In the genomic region with DNA sequence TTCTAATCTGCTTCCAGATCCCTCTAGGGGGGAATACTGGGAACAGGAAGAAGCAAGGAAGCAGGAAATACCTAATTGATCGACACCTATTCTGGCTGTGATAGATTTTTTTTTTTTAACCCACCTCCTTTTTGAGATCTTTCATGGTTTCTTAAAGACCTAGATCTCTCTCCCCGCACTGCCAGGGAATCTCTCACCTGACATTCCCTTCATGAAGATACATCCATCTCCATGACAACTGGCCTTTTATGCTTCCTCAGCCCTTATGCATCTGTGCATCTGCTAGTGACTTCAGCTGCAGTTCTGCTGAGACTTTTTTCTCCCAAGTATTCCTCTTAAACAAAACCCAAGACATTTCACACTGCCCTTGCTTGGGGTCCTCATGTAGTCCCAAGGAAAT, we compare ENCODE assay signal across 18 cellular contexts. TPM values are rescaled to one million over a fixed set of nuclear protein-coding genes. Genes with fewer than 3 reads are reported as not detected.
A peak's percentile ranks its signal among the peaks of the same experiment; 100 is the strongest.
DNase-seq lines count a peak whose midpoint lies in the region; ATAC-seq and TF ChIP-seq lines count a peak whose summit lies in the region.
"Had no signal": no experiment of that assay in that cellular context is flagged by ENCODE, and none has a peak within 500 bp of the region (broad histone marks: within the 10 kb centered on the region; RNA-seq: fewer than 3 reads in every experiment).

No MANE protein-coding gene starts in this region.

- no peaks in the 10 kb centered on the region for H3K27me3 ChIP-seq in CD8-positive, alpha-beta T cell (ENCODE audit: insufficient read depth, low read length)
- H3K27me3 ChIP-seq: BE2C had no signal

- no peak overlapping the region for H3K4me3 Mint-ChIP-seq in WTC11
- no peak overlapping the region for H3K4me3 Mint-ChIP-seq in progenitor cell of endocrine pancreas (ENCODE audit: low read depth)
- H3K4me3 Mint-ChIP-seq in CD8-positive, alpha-beta T cell: no peak overlapping the region
- H3K4me3 Mint-ChIP-seq: CD4-positive, alpha-beta memory T cell had no signal

- H3K4me1 Mint-ChIP-seq in WTC11 (peaks cover 20% of the 10 kb centered on the region), progenitor cell of endocrine pancreas (ENCODE audit: low read depth) (no peaks in the 10 kb centered on the region)
- no peaks in the 10 kb centered on the region for H3K4me1 Mint-ChIP-seq in CD8-positive, alpha-beta T cell (ENCODE audit: low read depth)
- H3K4me1 Mint-ChIP-seq: CD4-positive, alpha-beta memory T cell had no signal

- H3K27me3 Mint-ChIP-seq in WTC11 (ENCODE audit: low read depth) (no peaks in the 10 kb centered on the region), progenitor cell of endocrine pancreas (no peaks in the 10 kb centered on the region)
- peaks cover 2% of the 10 kb centered on the region for H3K27me3 Mint-ChIP-seq in CD8-positive, alpha-beta T cell (ENCODE audit: low read depth)

- DNase-seq in HT1080 (ENCODE audit: low read depth) (peak; percentile 1), WTC11 (ENCODE audit: low spot score) (no peak), iPS-NIHi11 (ENCODE audit: low spot score) (peak; percentile 27), progenitor cell of endocrine pancreas (ENCODE audit: low spot score, unreplicated experiment) (no peak), retina (no peak)
- DNase-seq in CD8-positive, alpha-beta T cell: no peak
- DNase-seq: BE2C; CD4-positive, alpha-beta memory T cell; COR-L47; DND-41; GDM1; GOT3 had no signal

- ATAC-seq in WTC11 (peak; percentile 72), HG03039 (IDR thresholded peaks at IDR 0.05; ENCODE audit: unreplicated experiment) (no peak)
- ATAC-seq in CD8-positive, alpha-beta T cell: no peak
- ATAC-seq: A549, HepG2 had no signal

- H3K4me3 ChIP-seq in CD8-positive, alpha-beta T cell (ENCODE audit: low read depth, low read length): no peak overlapping the region
- H3K4me3 ChIP-seq: A549, HAP-1 had no signal

- H3K36me3 Mint-ChIP-seq in WTC11 (peaks cover 4% of the 10 kb centered on the region), progenitor cell of endocrine pancreas (ENCODE audit: insufficient read depth) (no peaks in the 10 kb centered on the region)
- no peaks in the 10 kb centered on the region for H3K36me3 Mint-ChIP-seq in CD8-positive, alpha-beta T cell

- no peaks in the 10 kb centered on the region for H3K9me3 ChIP-seq in CD8-positive, alpha-beta T cell (ENCODE audit: low read length)
- H3K9me3 ChIP-seq: A549, BE2C, HAP-1 had no signal

- intact Hi-C loops in CD8-positive, alpha-beta T cell (cut with DNase I, micrococcal nuclease): no loop called here

- H3K9me3 Mint-ChIP-seq in WTC11 (peaks cover 8% of the 10 kb centered on the region), progenitor cell of endocrine pancreas (ENCODE audit: low read depth) (no peaks in the 10 kb centered on the region)
- no peaks in the 10 kb centered on the region for H3K9me3 Mint-ChIP-seq in CD8-positive, alpha-beta T cell

- H3K27ac ChIP-seq in CD8-positive, alpha-beta T cell (ENCODE audit: low read depth, low read length): no peak overlapping the region
- H3K27ac ChIP-seq: A549, C4-2B had no signal

- H3K27ac Mint-ChIP-seq in WTC11 (no peak overlapping the region), progenitor cell of endocrine pancreas (peak overlapping the region; percentile 53)
- H3K27ac Mint-ChIP-seq in CD8-positive, alpha-beta T cell: no peak overlapping the region
- H3K27ac Mint-ChIP-seq: CD4-positive, alpha-beta memory T cell had no signal

- H3K4me1 ChIP-seq in CD8-positive, alpha-beta T cell (ENCODE audit: insufficient read depth, low read length): no peaks in the 10 kb centered on the region
- H3K4me1 ChIP-seq: BE2C, HAP-1 had no signal

- TF ChIP-seq CTCF in WTC11 (IDR thresholded peaks at IDR 0.05) (no peak), progenitor cell of endocrine pancreas (IDR thresholded peaks at IDR 0.05; ENCODE audit: unreplicated experiment) (no peak)
- no peak for TF ChIP-seq CTCF in CD8-positive, alpha-beta T cell (IDR thresholded peaks at IDR 0.05)

- POLR2A ChIA-PET in WTC11 (lab: Charles Lee): interaction anchor here (0.7 kb wide), 1 partner anchor 73 kb away, joined by 3 read pairs; no protein-coding TSS in a partner anchor
- POLR2A ChIA-PET in CD8-positive, alpha-beta T cell (lab: Charles Lee): no interaction called here

- H3K36me3 ChIP-seq in CD8-positive, alpha-beta T cell (ENCODE audit: insufficient read depth, low read length): no peaks in the 10 kb centered on the region
- H3K36me3 ChIP-seq: BE2C, HAP-1 had no signal

- CTCF ChIA-PET in WTC11 (lab: Charles Lee): no interaction called here
- CTCF ChIA-PET in CD8-positive, alpha-beta T cell (lab: Charles Lee): no interaction called here

TF ChIP-seq in WTC11, 78 proteins besides CTCF, POLR2A, EP300 and RAD21:
- TF ChIP-seq HMGA2 (CRISPR knock-in tag; IDR thresholded peaks at IDR 0.05): no peak

RNA-seq across cellular contexts. Expression of gene CPO, which starts 21.1 kb away (rescaled TPM):
- total RNA-seq in HT1080 (2014; rRNA removed; shearing (Covaris generic)): 0.10 TPM in 1 of 2 replicates, not detected in the other
- polyA plus RNA-seq in HT1080 (2015; cell fraction: cytosol; rRNA removed): not detected in 2 replicates
- polyA plus RNA-seq in HT1080 (2015; cell fraction: nucleus; rRNA removed): not detected in 2 replicates
- total RNA-seq in WTC11 (2021): 0.37 to 1.2 TPM (median 0.46 TPM) in 3 replicates
- 0.24 TPM in 1 of 2 replicates, not detected in the other for total RNA-seq in progenitor cell of endocrine pancreas
- not detected for total RNA-seq in CD8-positive, alpha-beta T cell
- total RNA-seq: CD4-positive, alpha-beta memory T cell; HepG2 had no signal
- polyA plus RNA-seq: AG04450; CD4-positive, alpha-beta memory T cell had no signal

Comparison
In these comparisons a context has a peak if more than half of its experiments do, and no peak if none do; other contexts are left out.
1. DNase-seq: peak in HT1080 (single experiment) and iPS-NIHi11 (single experiment); none in WTC11 (single experiment), progenitor cell of endocrine pancreas (single experiment), retina (single experiment) and CD8-positive, alpha-beta T cell (0 of 7).